Comparison of ENCODE assay signal across 36 cellular contexts in genomic region chr5:4928409-4928808, GRCh38.
"Had no signal": no experiment of that assay in that cellular context is flagged by ENCODE, and none has a peak within 500 bp of the region (broad histone marks: within the 10 kb centered on the region; RNA-seq: fewer than 3 reads in every experiment).

No MANE protein-coding gene starts in this region.

- H3K27ac Mint-ChIP-seq: activated CD4-positive, alpha-beta memory T cell treated with anti-CD3 and anti-CD28 coated beads, Interleukin-2, amount 10 ng/mL, durations not matched to agents 7 days and 5 days; activated CD4-positive, alpha-beta T cell treated with anti-CD3 and anti-CD28 coated beads for 36 hours; activated CD4-positive, alpha-beta T cell treated with anti-CD3 and anti-CD28 coated beads, Interleukin-2, amount 10 ng/mL, durations not matched to agents 7 days and 5 days; activated CD8-positive, alpha-beta memory T cell treated with anti-CD3 and anti-CD28 coated beads, Interleukin-2, amount 10 ng/mL, durations not matched to agents 7 days and 5 days; activated CD8-positive, alpha-beta T cell treated with anti-CD3 and anti-CD28 coated beads, Interleukin-2, amount 10 ng/mL, durations not matched to agents 7 days and 5 days; activated naive CD4-positive, alpha-beta T cell treated with anti-CD3 and anti-CD28 coated beads, Interleukin-2, amount 10 ng/mL, durations not matched to agents 7 days and 5 days; activated naive CD4-positive, alpha-beta T cell treated with anti-CD3 and anti-CD28 coated beads, Interleukin-2, amount 50 U/mL, for 24 hours; activated naive CD8-positive, alpha-beta T cell; activated naive CD8-positive, alpha-beta T cell treated with anti-CD3 and anti-CD28 coated beads, Interleukin-2, amount 10 ng/mL, durations not matched to agents 7 days and 5 days; activated naive CD8-positive, alpha-beta T cell treated with anti-CD3 and anti-CD28 coated beads, Interleukin-2, amount 50 U/mL, for 24 hours; activated T-cell treated with anti-CD3 and anti-CD28 coated beads, Interleukin-2, amount 50 U/mL, for 24 hours; activated T-helper 2 cell treated with anti-CD3 and anti-CD28 coated beads, Interferon-gamma antibody, Interleukin-2, Interleukin-4, amounts not matched to agents 10 μg/mL and 5 μg/mL and 100 μg/mL, durations not matched to agents 14 hours and 24 hours and 36 hours; T-helper 1 cell treated with Interleukin-12 subunit alpha and Interleukin-12 subunit beta and Interleukin-4 antibody, amounts not matched to agents 30 μg/mL and 1 μg/mL, for 36 hours; T-helper 2 cell treated with Interferon-gamma antibody and Interleukin-4, amounts not matched to agents 5 μg/mL and 100 μg/mL, for 36 hours had no signal

- H3K4me1 Mint-ChIP-seq: activated CD4-positive, alpha-beta memory T cell treated with anti-CD3 and anti-CD28 coated beads, Interleukin-2, amount 10 ng/mL, durations not matched to agents 7 days and 5 days; activated CD4-positive, alpha-beta T cell treated with anti-CD3 and anti-CD28 coated beads for 36 hours; activated CD4-positive, alpha-beta T cell treated with anti-CD3 and anti-CD28 coated beads, Interleukin-2, amount 10 ng/mL, durations not matched to agents 7 days and 5 days; activated CD8-positive, alpha-beta memory T cell treated with anti-CD3 and anti-CD28 coated beads, Interleukin-2, amount 10 ng/mL, durations not matched to agents 7 days and 5 days; activated naive CD4-positive, alpha-beta T cell treated with anti-CD3 and anti-CD28 coated beads, Interleukin-2, amount 10 ng/mL, durations not matched to agents 7 days and 5 days; activated naive CD4-positive, alpha-beta T cell treated with anti-CD3 and anti-CD28 coated beads, Interleukin-2, amount 50 U/mL, for 24 hours; activated naive CD8-positive, alpha-beta T cell treated with anti-CD3 and anti-CD28 coated beads, Interleukin-2, amount 10 ng/mL, durations not matched to agents 7 days and 5 days; activated naive CD8-positive, alpha-beta T cell treated with anti-CD3 and anti-CD28 coated beads, Interleukin-2, amount 50 U/mL, for 24 hours had no signal

- H3K36me3 Mint-ChIP-seq: activated CD8-positive, alpha-beta memory T cell treated with anti-CD3 and anti-CD28 coated beads, Interleukin-2, amount 10 ng/mL, durations not matched to agents 7 days and 5 days; activated naive CD4-positive, alpha-beta T cell treated with anti-CD3 and anti-CD28 coated beads, Interleukin-2, amount 10 ng/mL, durations not matched to agents 7 days and 5 days; activated naive CD4-positive, alpha-beta T cell treated with anti-CD3 and anti-CD28 coated beads, Interleukin-2, amount 50 U/mL, for 24 hours; activated naive CD8-positive, alpha-beta T cell; activated naive CD8-positive, alpha-beta T cell treated with anti-CD3 and anti-CD28 coated beads, Interleukin-2, amount 10 ng/mL, durations not matched to agents 7 days and 5 days had no signal

- DNase-seq: activated CD4-positive, alpha-beta memory T cell treated with anti-CD3 and anti-CD28 coated beads, Interleukin-2, amount 10 ng/mL, durations not matched to agents 7 days and 5 days; activated CD4-positive, alpha-beta T cell treated with anti-CD3 and anti-CD28 coated beads for 1 hour; activated CD4-positive, alpha-beta T cell treated with anti-CD3 and anti-CD28 coated beads for 36 hours; activated CD4-positive, alpha-beta T cell treated with anti-CD3 and anti-CD28 coated beads for 48 hours; activated CD4-positive, alpha-beta T cell treated with anti-CD3 and anti-CD28 coated beads, Interleukin-2, amount 10 ng/mL, durations not matched to agents 7 days and 5 days; activated CD4-positive, alpha-beta T cell treated with anti-CD3 and anti-CD28 coated beads, Interleukin-2, amount 50 U/mL, for 48 hours; activated CD4-positive, CD25-positive, alpha-beta regulatory T cell; activated CD8-positive, alpha-beta memory T cell treated with anti-CD3 and anti-CD28 coated beads for 24 hours; activated CD8-positive, alpha-beta memory T cell treated with anti-CD3 and anti-CD28 coated beads, Interleukin-2, amount 10 ng/mL, durations not matched to agents 7 days and 5 days; activated CD8-positive, alpha-beta memory T cell treated with anti-CD3 and anti-CD28 coated beads, Interleukin-2, amount 50 U/mL, for 48 hours; activated CD8-positive, alpha-beta T cell treated with anti-CD3 and anti-CD28 coated beads, Interleukin-2, amount 10 ng/mL, durations not matched to agents 7 days and 5 days; activated effector memory CD4-positive, alpha-beta T cell treated with Interleukin-2 at 50 U/mL for 16 hours; activated gamma-delta T cell; activated naive CD4-positive, alpha-beta T cell treated with anti-CD3 and anti-CD28 coated beads, Interleukin-2, amount 10 ng/mL, durations not matched to agents 7 days and 5 days; activated naive CD4-positive, alpha-beta T cell treated with Interleukin-2 at 50 U/mL for 16 hours; activated naive CD8-positive, alpha-beta T cell treated with anti-CD3 and anti-CD28 coated beads, Interleukin-2, amount 10 ng/mL, durations not matched to agents 7 days and 5 days; activated naive CD8-positive, alpha-beta T cell treated with anti-CD3 and anti-CD28 coated beads, Interleukin-2, amount 50 U/mL, for 24 hours; activated T-cell treated with anti-CD3 and anti-CD28 coated beads, Interleukin-2, amount 50 U/mL, for 24 hours; activated T-cell treated with anti-CD3 and anti-CD28 coated beads, Interleukin-2, amount 50 U/mL, for 48 hours; aorta; body of pancreas; brain microvascular endothelial cell; central memory CD4-positive, alpha-beta T cell; T-helper 1 cell; T-helper 2 cell; T-helper 9 cell had no signal

- H3K9me3 ChIP-seq: body of pancreas had no signal

- H3K27me3 Mint-ChIP-seq: activated CD4-positive, alpha-beta memory T cell treated with anti-CD3 and anti-CD28 coated beads, Interleukin-2, amount 10 ng/mL, durations not matched to agents 7 days and 5 days; activated CD4-positive, alpha-beta T cell treated with anti-CD3 and anti-CD28 coated beads for 36 hours; activated CD4-positive, alpha-beta T cell treated with anti-CD3 and anti-CD28 coated beads, Interleukin-2, amount 10 ng/mL, durations not matched to agents 7 days and 5 days; activated CD8-positive, alpha-beta memory T cell treated with anti-CD3 and anti-CD28 coated beads, Interleukin-2, amount 10 ng/mL, durations not matched to agents 7 days and 5 days; activated naive CD4-positive, alpha-beta T cell treated with anti-CD3 and anti-CD28 coated beads, Interleukin-2, amount 10 ng/mL, durations not matched to agents 7 days and 5 days; activated naive CD8-positive, alpha-beta T cell; activated naive CD8-positive, alpha-beta T cell treated with anti-CD3 and anti-CD28 coated beads, Interleukin-2, amount 10 ng/mL, durations not matched to agents 7 days and 5 days; activated naive CD8-positive, alpha-beta T cell treated with anti-CD3 and anti-CD28 coated beads, Interleukin-2, amount 50 U/mL, for 24 hours; activated T-cell treated with anti-CD3 and anti-CD28 coated beads, Interleukin-2, amount 50 U/mL, for 24 hours had no signal

- H3K4me1 ChIP-seq: body of pancreas, breast epithelium had no signal

- H3K36me3 ChIP-seq: brain microvascular endothelial cell, breast epithelium had no signal

- H3K9me3 Mint-ChIP-seq: activated CD4-positive, alpha-beta T cell treated with anti-CD3 and anti-CD28 coated beads, Interleukin-2, amount 10 ng/mL, durations not matched to agents 7 days and 5 days; activated naive CD8-positive, alpha-beta T cell treated with anti-CD3 and anti-CD28 coated beads, Interleukin-2, amount 10 ng/mL, durations not matched to agents 7 days and 5 days; T-helper 1 cell treated with Interleukin-12 subunit alpha and Interleukin-12 subunit beta and Interleukin-4 antibody, amounts not matched to agents 30 μg/mL and 1 μg/mL, for 36 hours had no signal

- H3K4me3 ChIP-seq: body of pancreas, breast epithelium had no signal

- H3K27ac ChIP-seq: body of pancreas, brain microvascular endothelial cell, breast epithelium, VCaP had no signal

- H3K4me3 Mint-ChIP-seq: activated CD4-positive, alpha-beta memory T cell treated with anti-CD3 and anti-CD28 coated beads, Interleukin-2, amount 10 ng/mL, durations not matched to agents 7 days and 5 days; activated CD4-positive, alpha-beta T cell treated with anti-CD3 and anti-CD28 coated beads for 36 hours; activated CD4-positive, alpha-beta T cell treated with anti-CD3 and anti-CD28 coated beads, Interleukin-2, amount 10 ng/mL, durations not matched to agents 7 days and 5 days; activated CD8-positive, alpha-beta memory T cell treated with anti-CD3 and anti-CD28 coated beads, Interleukin-2, amount 10 ng/mL, durations not matched to agents 7 days and 5 days; activated CD8-positive, alpha-beta T cell treated with anti-CD3 and anti-CD28 coated beads, Interleukin-2, amount 10 ng/mL, durations not matched to agents 7 days and 5 days; activated naive CD4-positive, alpha-beta T cell treated with anti-CD3 and anti-CD28 coated beads, Interleukin-2, amount 10 ng/mL, durations not matched to agents 7 days and 5 days; activated naive CD4-positive, alpha-beta T cell treated with anti-CD3 and anti-CD28 coated beads, Interleukin-2, amount 50 U/mL, for 24 hours; activated naive CD8-positive, alpha-beta T cell; activated naive CD8-positive, alpha-beta T cell treated with anti-CD3 and anti-CD28 coated beads, Interleukin-2, amount 10 ng/mL, durations not matched to agents 7 days and 5 days; activated naive CD8-positive, alpha-beta T cell treated with anti-CD3 and anti-CD28 coated beads, Interleukin-2, amount 50 U/mL, for 24 hours; activated T-cell treated with anti-CD3 and anti-CD28 coated beads, Interleukin-2, amount 50 U/mL, for 24 hours; T-helper 1 cell treated with Interleukin-12 subunit alpha and Interleukin-12 subunit beta and Interleukin-4 antibody, amounts not matched to agents 30 μg/mL and 1 μg/mL, for 36 hours; T-helper 2 cell treated with Interferon-gamma antibody and Interleukin-4, amounts not matched to agents 5 μg/mL and 100 μg/mL, for 36 hours had no signal

- H3K27me3 ChIP-seq: body of pancreas, brain microvascular endothelial cell, breast epithelium had no signal

- ATAC-seq: activated CD4-positive, alpha-beta T cell treated with anti-CD3 and anti-CD28 coated beads for 36 hours; activated CD4-positive, CD25-positive, alpha-beta regulatory T cell treated with anti-CD3 and anti-CD28 coated beads, Interleukin-2, amount 50 U/mL, for 24 hours; activated CD8-positive, alpha-beta memory T cell treated with anti-CD3 and anti-CD28 coated beads, Interleukin-2, amount 10 ng/mL, durations not matched to agents 7 days and 5 days; activated CD8-positive, alpha-beta T cell treated with anti-CD3 and anti-CD28 coated beads, Interleukin-2, amount 10 ng/mL, durations not matched to agents 7 days and 5 days; activated naive CD8-positive, alpha-beta T cell treated with anti-CD3 and anti-CD28 coated beads, Interleukin-2, amount 50 U/mL, for 24 hours; body of pancreas had no signal

- FAIRE-seq: astrocyte, TTC549 had no signal
